In the genomic region with DNA sequence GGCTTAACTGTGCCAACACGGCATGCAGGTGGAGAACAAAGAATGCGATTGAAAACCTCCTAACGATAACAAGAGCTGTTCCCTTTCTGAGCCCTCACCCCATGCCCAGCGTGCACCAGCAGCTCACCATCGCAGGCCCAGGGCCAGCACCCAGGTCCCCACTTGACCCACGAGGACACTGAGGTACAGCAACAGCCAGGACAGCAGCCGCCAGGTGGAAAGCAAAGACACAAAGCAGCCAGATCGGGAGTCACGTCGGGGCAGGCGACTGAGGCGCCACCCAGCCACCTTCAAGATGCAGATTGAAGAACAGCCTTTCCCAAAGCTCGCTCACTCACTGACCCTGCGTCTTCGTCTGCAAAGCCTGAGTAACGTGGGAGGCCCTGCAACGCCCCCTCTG, we compare ENCODE assay signal across 16 cellular contexts. TPM values are rescaled to one million over a fixed set of nuclear protein-coding genes. Genes with fewer than 3 reads are reported as not detected.
DNase-seq lines count a peak whose midpoint lies in the region; ATAC-seq, FAIRE-seq and TF ChIP-seq lines count a peak whose summit lies in the region.
"Had no signal": no experiment of that assay in that cellular context is flagged by ENCODE, and none has a peak within 500 bp of the region (broad histone marks: within the 10 kb centered on the region; RNA-seq: fewer than 3 reads in every experiment).

No MANE protein-coding gene starts in this region.

- H3K4me1 Mint-ChIP-seq in activated naive CD4-positive, alpha-beta T cell treated with anti-CD3 and anti-CD28 coated beads, Interleukin-2, amount 10 ng/mL, durations not matched to agents 7 days and 5 days: peaks cover 5% of the 10 kb centered on the region

- H3K79me1 ChIP-seq in neuronal stem cell (ENCODE audit: low read depth, low read length): peaks cover 7% of the 10 kb centered on the region

- no peak for ATAC-seq in activated naive CD4-positive, alpha-beta T cell treated with anti-CD3 and anti-CD28 coated beads, Interleukin-2, amount 50 U/mL, for 72 hours
- ATAC-seq in HG03159 (IDR thresholded peaks at IDR 0.05; ENCODE audit: unreplicated experiment): no peak
- ATAC-seq: CD8-positive, alpha-beta T cell; HCT116 had no signal

- H3K4me2 ChIP-seq in neuronal stem cell (ENCODE audit: insufficient read depth, low read length, poor library complexity, severe bottlenecking) (no peak overlapping the region), MM.1S (ENCODE audit: low read depth, low read length) (no peak overlapping the region)
- H3K4me2 ChIP-seq: BLaER1 treated with 17β-estradiol and CSF1 and Interleukin-3, amounts not matched to agents 10 nM and 100 nM had no signal

- H4K8ac ChIP-seq in neuronal stem cell (ENCODE audit: low read depth, low read length): no peak overlapping the region

- no peak overlapping the region for H3K9ac ChIP-seq in neuronal stem cell (ENCODE audit: low read depth, low read length, poor library complexity)
- no peak overlapping the region for H3K9ac ChIP-seq in MM.1S (ENCODE audit: low read length)
- H3K9ac ChIP-seq: BLaER1 treated with 17β-estradiol and CSF1 and Interleukin-3, amounts not matched to agents 10 nM and 100 nM had no signal

- no peak overlapping the region for H4K91ac ChIP-seq in neuronal stem cell (ENCODE audit: low read depth, low read length, poor library complexity)

- H3K9me2 ChIP-seq in MM.1S (replicated peaks; ENCODE audit: insufficient read depth, low read length): no peaks in the 10 kb centered on the region

- H3K14ac ChIP-seq in neuronal stem cell (ENCODE audit: low read length): no peak overlapping the region

- no peak overlapping the region for H2BK5ac ChIP-seq in neuronal stem cell (ENCODE audit: low read length)

- no peak for FAIRE-seq in small intestine (lab: Jason Lieb, UNC)

- no peaks in the 10 kb centered on the region for H3K79me2 ChIP-seq in MM.1S (ENCODE audit: low read length)

- H3K27me3 ChIP-seq in neuronal stem cell (ENCODE audit: control insufficient read depth in 3 of 3, insufficient read depth in 3 of 3, low read depth in 1 of 3, low read length in 3 of 3) (no peaks in the 10 kb centered on the region), small intestine (ENCODE audit: control insufficient read depth in 2 of 2, insufficient read depth in 2 of 2, low read length in 2 of 2) (no peaks in the 10 kb centered on the region), MM.1S (replicated peaks; ENCODE audit: insufficient read depth, low read length) (peaks cover 25% of the 10 kb centered on the region)
- H3K27me3 ChIP-seq: BLaER1 treated with 17β-estradiol and CSF1 and Interleukin-3, amounts not matched to agents 10 nM and 100 nM had no signal

- peaks cover 27% of the 10 kb centered on the region for H3K27me3 Mint-ChIP-seq in activated naive CD4-positive, alpha-beta T cell treated with anti-CD3 and anti-CD28 coated beads, Interleukin-2, amount 10 ng/mL, durations not matched to agents 7 days and 5 days
- H3K27me3 Mint-ChIP-seq: B cell had no signal

- H3K4ac ChIP-seq in neuronal stem cell (ENCODE audit: low read length): no peak overlapping the region

- H2AFZ ChIP-seq in neuronal stem cell (ENCODE audit: low read length) (no peak overlapping the region), MM.1S (ENCODE audit: low read length) (no peak overlapping the region)

- peaks cover 2% of the 10 kb centered on the region for H3K9me3 Mint-ChIP-seq in activated naive CD4-positive, alpha-beta T cell treated with anti-CD3 and anti-CD28 coated beads, Interleukin-2, amount 10 ng/mL, durations not matched to agents 7 days and 5 days
- H3K9me3 Mint-ChIP-seq in activated naive CD4-positive, alpha-beta T cell treated with anti-CD3 and anti-CD28 coated beads, Interleukin-2, amount 50 U/mL, for 72 hours: no peaks in the 10 kb centered on the region
- H3K9me3 Mint-ChIP-seq: CD8-positive, alpha-beta T cell had no signal

- no peak overlapping the region for H3K4me3 Mint-ChIP-seq in activated naive CD4-positive, alpha-beta T cell treated with anti-CD3 and anti-CD28 coated beads, Interleukin-2, amount 10 ng/mL, durations not matched to agents 7 days and 5 days
- H3K4me3 Mint-ChIP-seq: B cell; CD8-positive, alpha-beta T cell had no signal

- peak overlapping the region; percentile 76 for H3K18ac ChIP-seq in neuronal stem cell (ENCODE audit: low read length)

- CTCF ChIA-PET in activated naive CD4-positive, alpha-beta T cell treated with anti-CD3 and anti-CD28 coated beads, Interleukin-2, amount 10 ng/mL, durations not matched to agents 7 days and 5 days (lab: Charles Lee): interaction anchor here (2.0 to 7.6 kb wide), 3 partner anchors 49 to 142 kb away, joined by 12 to 166 read pairs (median 61); no protein-coding TSS in a partner anchor

- H2BK120ac ChIP-seq in neuronal stem cell (ENCODE audit: low read depth, low read length): no peak overlapping the region

- no peaks in the 10 kb centered on the region for H3F3A ChIP-seq in MM.1S (ENCODE audit: insufficient read depth, low read length)

- H3K4me1 ChIP-seq in neuronal stem cell (ENCODE audit: control insufficient read depth in 2 of 2, insufficient read depth in 1 of 2, low read depth in 1 of 2, low read length in 2 of 2) (peaks cover 17 to 19% of the 10 kb centered on the region in 2 donors), small intestine (ENCODE audit: control insufficient read depth in 2 of 2, insufficient read depth in 1 of 2, low read depth in 1 of 2, low read length in 1 of 2) (no peaks in the 10 kb centered on the region), MM.1S (ENCODE audit: low read length) (peaks cover 5% of the 10 kb centered on the region; the same call in 1 of the 2 replicates)

- no peak overlapping the region for H3K23ac ChIP-seq in neuronal stem cell (ENCODE audit: low read depth, low read length, poor library complexity)

- H3K36me3 ChIP-seq in neuronal stem cell (replicated peaks in 1 of 2; ENCODE audit: control insufficient read depth in 2 of 2, insufficient read depth in 2 of 2, low read length in 2 of 2) (peaks cover 3 to 9% of the 10 kb centered on the region in 2 donors), small intestine (ENCODE audit: control insufficient read depth in 2 of 2, insufficient read depth in 2 of 2, low read length in 2 of 2) (no peaks in the 10 kb centered on the region), MM.1S (replicated peaks; ENCODE audit: insufficient read depth, low read length) (no peaks in the 10 kb centered on the region)

- H3K27ac ChIP-seq in neuronal stem cell (replicated peaks; ENCODE audit: low read length): no peak overlapping the region
- H3K27ac ChIP-seq in small intestine (ENCODE audit: low read depth in 1 of 2, low read length in 1 of 2): no peak overlapping the region
- no peak overlapping the region for H3K27ac ChIP-seq in MM.1S (ENCODE audit: low read length)
- H3K27ac ChIP-seq: BLaER1 treated with 17β-estradiol and CSF1 and Interleukin-3, amounts not matched to agents 10 nM and 100 nM had no signal

- no peak for TF ChIP-seq CTCF in MM.1S (IDR thresholded peaks at IDR 0.05; ENCODE audit: low read length)

- H2BK15ac ChIP-seq in neuronal stem cell (ENCODE audit: low read length): no peak overlapping the region

- no peak overlapping the region for H2AK5ac ChIP-seq in neuronal stem cell (ENCODE audit: low read depth, low read length)

- H3K4me3 ChIP-seq in neuronal stem cell (ENCODE audit: low read length in 2 of 2): no peak overlapping the region
- H3K4me3 ChIP-seq in small intestine (ENCODE audit: low read depth in 1 of 2, low read length in 2 of 2): no peak overlapping the region
- H3K4me3 ChIP-seq in MM.1S (ENCODE audit: low read length): no peak overlapping the region
- H3K4me3 ChIP-seq: BLaER1 treated with 17β-estradiol and CSF1 and Interleukin-3, amounts not matched to agents 10 nM and 100 nM had no signal

- no peak for DNase-seq in activated naive CD4-positive, alpha-beta T cell treated with anti-CD3 and anti-CD28 coated beads, Interleukin-2, amount 10 ng/mL, durations not matched to agents 7 days and 5 days
- no peak for DNase-seq in activated naive CD4-positive, alpha-beta T cell treated with anti-CD3 and anti-CD28 coated beads, Interleukin-2, amount 50 U/mL, for 72 hours (ENCODE audit: low spot score in 2 of 2)
- DNase-seq in NCI-H526 treated with DMSO at 0.1 percent for 48 hours (lab: John Stamatoyannopoulos, UW) (peak; percentile 35), neuronal stem cell (ENCODE audit: low spot score) (no peak), small intestine (peak; percentile 12), MM.1S (no peak)
- DNase-seq: Calu3, DMS79 treated with DMSO at 0.1 percent for 48 hours, GF-D8, GOT3, H7 had no signal

- H3K9me3 ChIP-seq in neuronal stem cell (replicated peaks in 1 of 2; ENCODE audit: control insufficient read depth in 2 of 2, insufficient read depth in 1 of 2, low read depth in 1 of 2, low read length in 2 of 2) (peaks cover 0 to 3% of the 10 kb centered on the region in 2 donors), small intestine (ENCODE audit: control insufficient read depth, low read depth) (no peaks in the 10 kb centered on the region), MM.1S (replicated peaks; ENCODE audit: insufficient read depth, low read length) (no peaks in the 10 kb centered on the region)
- H3K9me3 ChIP-seq: BLaER1 treated with 17β-estradiol and CSF1 and Interleukin-3, amounts not matched to agents 10 nM and 100 nM had no signal

- H3K27ac Mint-ChIP-seq in activated naive CD4-positive, alpha-beta T cell treated with anti-CD3 and anti-CD28 coated beads, Interleukin-2, amount 10 ng/mL, durations not matched to agents 7 days and 5 days: peak overlapping the region; percentile 37
- H3K27ac Mint-ChIP-seq in activated naive CD4-positive, alpha-beta T cell treated with anti-CD3 and anti-CD28 coated beads, Interleukin-2, amount 50 U/mL, for 72 hours: no peak overlapping the region
- H3K27ac Mint-ChIP-seq: B cell; CD8-positive, alpha-beta T cell had no signal

- no peaks in the 10 kb centered on the region for H4K20me1 ChIP-seq in MM.1S (ENCODE audit: insufficient read depth, low read length)

- WGBS in neuronal stem cell (ENCODE audit: extremely low coverage in 2 of 2, insufficient read length in 2 of 2, insufficient replicate concordance in 1 of 2), 2 donors: no CpG with 5 or more reads among the region's 17 CpGs
- 40 to 82% (median 69%) methylated on average over 17 of the region's 17 CpGs for WGBS in small intestine, 3 donors

- no peak overlapping the region for H2BK12ac ChIP-seq in neuronal stem cell (ENCODE audit: low read length)

- no peaks in the 10 kb centered on the region for H3K36me3 Mint-ChIP-seq in activated naive CD4-positive, alpha-beta T cell treated with anti-CD3 and anti-CD28 coated beads, Interleukin-2, amount 10 ng/mL, durations not matched to agents 7 days and 5 days
- H3K36me3 Mint-ChIP-seq in activated naive CD4-positive, alpha-beta T cell treated with anti-CD3 and anti-CD28 coated beads, Interleukin-2, amount 50 U/mL, for 72 hours: no peaks in the 10 kb centered on the region
- H3K36me3 Mint-ChIP-seq: CD8-positive, alpha-beta T cell had no signal

RNA-seq across cellular contexts. Expression of a gene that starts 6.9 kb away (rescaled TPM):
- 10 to 100 TPM; 56.6 to 79.5 TPM for total RNA-seq in activated naive CD4-positive, alpha-beta T cell treated with anti-CD3 and anti-CD28 coated beads, Interleukin-2, amount 50 U/mL, for 72 hours
- polyA plus RNA-seq in neuronal stem cell (2013, experiment 1 of 2): 14.7 TPM
- 15.9 TPM for polyA plus RNA-seq in neuronal stem cell (2013, experiment 2 of 2)
- 10 to 100 TPM; 37.4 to 41.1 (median 38.2) TPM for polyA plus RNA-seq in small intestine

RNA-seq across cellular contexts. Expression of a gene that starts 50.1 kb away (rescaled TPM):
- total RNA-seq in activated naive CD4-positive, alpha-beta T cell treated with anti-CD3 and anti-CD28 coated beads, Interleukin-2, amount 50 U/mL, for 72 hours: 10 to 100 TPM; 14.4 to 16.0 TPM
- polyA plus RNA-seq in neuronal stem cell (2013, experiment 1 of 2): 17.9 TPM
- polyA plus RNA-seq in neuronal stem cell (2013, experiment 2 of 2): 17.2 TPM
- 1 to 10 TPM; 5.7 to 8.9 (median 5.7) TPM for polyA plus RNA-seq in small intestine

RNA-seq across cellular contexts. Expression of a gene that starts 56.1 kb away (rescaled TPM):
- 10 to 100 TPM; 76.4 to 85.5 TPM for total RNA-seq in activated naive CD4-positive, alpha-beta T cell treated with anti-CD3 and anti-CD28 coated beads, Interleukin-2, amount 50 U/mL, for 72 hours
- 32.9 TPM for polyA plus RNA-seq in neuronal stem cell (2013, experiment 1 of 2)
- 33.2 TPM for polyA plus RNA-seq in neuronal stem cell (2013, experiment 2 of 2)
- polyA plus RNA-seq in small intestine: 10 to 100 TPM in 1 of 3 donors, 1 to 10 TPM in 2; 1.8 to 19.8 (median 1.9) TPM

Comparison
In these comparisons a context has a peak if more than half of its experiments do, and no peak if none do; other contexts are left out.
1. DNase-seq: peak in NCI-H526 treated with DMSO at 0.1 percent for 48 hours (single experiment) and small intestine (single experiment); none in activated naive CD4-positive, alpha-beta T cell treated with anti-CD3 and anti-CD28 coated beads, Interleukin-2, amount 10 ng/mL, durations not matched to agents 7 days and 5 days (single experiment), activated naive CD4-positive, alpha-beta T cell treated with anti-CD3 and anti-CD28 coated beads, Interleukin-2, amount 50 U/mL, for 72 hours (0 of 2), neuronal stem cell (single experiment) and MM.1S (single experiment).